ENCODE assay signal across 8 cellular contexts in the genomic region with DNA sequence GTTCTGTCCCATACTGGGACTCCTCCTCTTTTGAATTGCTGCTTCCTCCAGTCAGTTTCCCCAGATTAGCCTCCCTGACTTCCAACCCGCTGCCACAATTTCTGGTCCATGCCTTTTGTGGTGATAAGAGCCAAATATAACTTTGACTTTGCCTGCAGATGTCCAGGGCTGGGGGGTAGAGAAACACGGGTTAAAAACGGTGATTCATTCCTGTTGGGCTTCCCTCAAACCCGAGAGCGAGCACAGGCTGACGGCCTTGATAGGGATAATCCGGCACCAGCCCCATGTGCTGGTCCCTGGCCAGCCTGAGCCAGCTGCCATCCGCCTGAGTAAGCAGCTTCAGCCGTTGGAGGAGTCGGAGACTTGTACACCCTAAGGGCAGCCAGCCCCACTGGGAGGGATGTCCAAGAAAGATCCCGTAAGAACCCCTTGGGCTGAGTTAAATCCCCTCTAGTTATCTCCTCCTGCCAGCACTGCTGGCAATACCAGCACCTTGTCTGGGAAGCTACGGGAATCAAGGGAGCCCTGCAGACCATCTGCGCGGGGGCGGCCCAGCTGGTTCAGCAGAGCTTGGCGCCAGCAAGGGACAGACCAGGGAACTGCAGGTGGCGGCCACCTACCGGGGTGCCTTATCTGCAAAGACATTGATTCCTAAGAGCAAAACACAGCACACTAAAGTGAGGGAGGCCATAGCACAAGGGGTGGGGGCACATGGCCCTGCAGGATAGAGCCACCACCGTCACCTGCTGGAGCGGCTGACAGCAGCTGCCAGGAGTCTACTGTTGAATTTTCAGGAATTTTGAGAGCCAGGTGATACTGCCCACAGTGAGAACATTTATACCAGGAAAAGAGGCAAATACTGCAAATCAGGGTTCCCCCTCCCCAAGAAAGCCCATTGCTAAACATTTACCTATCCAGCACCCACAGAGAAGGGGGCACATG. TPM values are rescaled to one million over a fixed set of nuclear protein-coding genes. Genes with fewer than 3 reads are reported as not detected.
A peak's percentile ranks its signal among the peaks of the same experiment; 100 is the strongest.
DNase-seq lines count a peak whose midpoint lies in the region; ATAC-seq, FAIRE-seq and TF ChIP-seq lines count a peak whose summit lies in the region.

No MANE protein-coding gene starts in this region.

- TF ChIP-seq CTCF in uterus (IDR thresholded peaks at IDR 0.05) = peak in 3 of 4 experiments; percentile 6 to 51 (median 37)

- DNase-seq in DMS 273 treated with DMSO at 0.1 percent for 48 hours (lab: John Stamatoyannopoulos, UW) (peak; percentile 94), HTR-8/SVneo (ENCODE audit: insufficient read length, low spot score) (peak; percentile 75), SHP77 treated with DMSO at 0.1 percent for 48 hours (lab: John Stamatoyannopoulos, UW) (peak; percentile 68), epithelial cell of prostate (ENCODE audit: low read depth, low spot score) (peak; percentile 70), middle frontal gyrus (ENCODE audit: extremely low spot score, low spot score) (peak; percentile 31), uterus (peak; percentile 87 to 90), NCI-H128 (lab: John Stamatoyannopoulos, UW; ENCODE audit: unreplicated experiment) (no peak)

- no peak for TF ChIP-seq POLR2A in uterus (IDR thresholded peaks at IDR 0.05)

- H3K27me3 ChIP-seq in uterus = no peaks in the 10 kb centered on the region

- H3K27ac ChIP-seq in epithelial cell of prostate (peak overlapping the region; percentile 63), uterus (peak overlapping the region; percentile 91 to 92)

- H3K9me3 ChIP-seq in uterus = no peaks in the 10 kb centered on the region

- no peak overlapping the region for H3K4me3 ChIP-seq in uterus

- H3K36me3 ChIP-seq in uterus = no peaks in the 10 kb centered on the region

- peak; percentile 76 for FAIRE-seq in HTR-8/SVneo (lab: Jason Lieb, UNC)

- H3K4me1 ChIP-seq in uterus = peaks cover 0 to 47% of the 10 kb centered on the region in 2 donors

- no peak for ATAC-seq in HG02852 (IDR thresholded peaks at IDR 0.05; ENCODE audit: unreplicated experiment)

- intact Hi-C loops in uterus (cut with DNase I; ENCODE audit: low total_unique reads) = no loop called here

RNA-seq across cellular contexts. Expression of a gene that starts 18.1 kb away (rescaled TPM):
- total RNA-seq in uterus = 10 to 100 TPM; 10.3 to 62.4 (median 46.7) TPM

RNA-seq across cellular contexts. Expression of a gene that starts 46.8 kb away (rescaled TPM):
- total RNA-seq in uterus = 10 to 100 TPM in 3 of 4 donors, 1 to 10 TPM in 1; 8.7 to 43.6 (median 28.2) TPM

RNA-seq across cellular contexts. Expression of a gene that starts 54.5 kb away (rescaled TPM):
- 100 to 1,000 TPM in 1 of 4 donors, 10 to 100 TPM in 3; 32.9 to 171 (median 68.5) TPM for total RNA-seq in uterus
